12 cellular contexts compared by ENCODE assay signal in the genomic region with DNA sequence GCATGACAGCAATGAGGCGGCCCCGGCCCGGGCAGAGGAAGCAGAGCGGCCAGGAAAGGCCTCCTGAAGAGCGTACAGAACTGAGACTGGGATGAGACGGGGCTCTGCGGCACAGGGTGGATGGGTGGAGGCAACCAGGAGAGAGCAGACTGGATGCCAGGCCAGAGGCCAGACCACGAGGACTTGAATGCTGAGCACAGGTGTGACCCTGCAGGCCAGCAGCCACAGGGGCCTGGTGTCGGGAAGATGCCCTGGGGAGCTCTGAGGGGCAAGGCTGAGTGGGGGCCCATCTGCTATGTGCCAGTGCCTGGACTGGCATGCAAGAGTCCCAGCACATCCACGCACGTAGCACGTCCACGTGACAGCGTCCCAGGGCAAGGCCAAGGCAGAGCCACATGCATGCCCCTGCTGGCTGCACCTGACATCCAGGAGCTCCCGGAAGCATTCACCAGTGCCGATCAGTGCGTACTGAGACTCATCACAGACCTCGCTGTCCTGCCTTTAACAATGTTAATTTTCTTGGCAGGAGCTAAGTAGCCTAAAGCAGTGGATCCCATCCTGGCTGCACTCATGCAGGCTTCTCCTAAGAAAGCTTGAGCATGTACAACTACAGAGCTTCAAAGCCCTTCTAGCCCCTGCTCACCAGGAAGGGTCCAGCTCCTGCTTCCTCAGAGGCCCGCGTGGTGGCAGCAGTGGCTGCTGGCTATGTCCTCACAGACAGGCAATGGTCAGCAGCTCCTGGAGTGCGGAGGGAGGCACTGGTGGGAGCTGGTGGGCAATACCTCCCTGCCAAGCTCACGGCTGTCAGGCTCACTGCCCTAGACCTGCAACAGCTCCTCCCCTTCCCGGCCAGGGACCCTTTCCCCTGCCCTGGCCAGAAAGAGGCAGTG. TPM values are rescaled to one million over a fixed set of nuclear protein-coding genes. Genes with fewer than 3 reads are reported as not detected.
A peak's percentile ranks its signal among the peaks of the same experiment; 100 is the strongest.
DNase-seq lines count a peak whose midpoint lies in the region; ATAC-seq lines count a peak whose summit lies in the region.
"Had no signal": no experiment of that assay in that cellular context is flagged by ENCODE, and none has a peak within 500 bp of the region (broad histone marks: within the 10 kb centered on the region; RNA-seq: fewer than 3 reads in every experiment).

No MANE protein-coding gene starts in this region.

- in situ Hi-C loops in G401 (cut with HindIII; ENCODE audit: low sequenced_read_pairs), result no loop called here
- in situ Hi-C loops in SK-MEL-5 (cut with HindIII; ENCODE audit: low pct_unique_long_range_greater_than_20kb, low sequenced_read_pairs), result no loop called here

- no peak for ATAC-seq in HG03045 (IDR thresholded peaks at IDR 0.05; ENCODE audit: unreplicated experiment)
- no peak for ATAC-seq in HG03460 (IDR thresholded peaks at IDR 0.05; ENCODE audit: unreplicated experiment)
- ATAC-seq in GM18858 (IDR thresholded peaks at IDR 0.05; ENCODE audit: unreplicated experiment), result no peak
- ATAC-seq: activated T-cell treated with anti-CD3 and anti-CD28 coated beads, Interleukin-2, amount 50 U/mL, for 4 hours had no signal

- peak; percentile 16 for DNase-seq in G401 (ENCODE audit: low spot score)
- peak; percentile 44 for DNase-seq in SK-MEL-5 (ENCODE audit: low read depth, low spot score)
- peak in 39 of 42 donors; percentile 51 to 87 (median 72) for DNase-seq in head of caudate nucleus
- peak; percentile 72 for DNase-seq in posterior vena cava (ENCODE audit: low spot score)
- DNase-seq in DMS79 treated with DMSO at 0.1 percent for 48 hours (lab: John Stamatoyannopoulos, UW), result no peak
- DNase-seq: activated T-cell treated with anti-CD3 and anti-CD28 coated beads, Interleukin-2, amount 50 U/mL, for 4 hours; GOT3; testis had no signal

- intact Hi-C loops in head of caudate nucleus (cut with DNase I), result no loop called here
- intact Hi-C loops in posterior vena cava (cut with DNase I), result no loop called here

RNA-seq across cellular contexts. Expression of a gene that starts 18.0 kb away (rescaled TPM):
- 0.17 TPM in 1 of 2 replicates, not detected in the other for total RNA-seq in G401 (2014; rRNA removed; shearing (Covaris generic))
- 0.53 and 0.64 TPM in 2 replicates for total RNA-seq in SK-MEL-5 (2014; rRNA removed; shearing (Covaris generic))
- 1.5 and 2.6 TPM in 2 replicates for polyA plus RNA-seq in SK-MEL-5 (2015; cell fraction: cytosol; rRNA removed)
- 1.2 and 1.6 TPM in 2 replicates for polyA plus RNA-seq in SK-MEL-5 (2015; cell fraction: nucleus; rRNA removed)
- total RNA-seq in posterior vena cava, result 1 to 10 TPM; 4.4 to 5.6 TPM
- total RNA-seq: activated T-cell treated with anti-CD3 and anti-CD28 coated beads, Interleukin-2, amount 50 U/mL, for 4 hours; endothelial cell of umbilical vein had no signal
- polyA plus RNA-seq: endothelial cell of umbilical vein had no signal
